Comparison of ENCODE assay signal across 8 cellular contexts in genomic region chr2:150477347-150477746, GRCh38. TPM values are rescaled to one million over a fixed set of nuclear protein-coding genes. Genes with fewer than 3 reads are reported as not detected.
A peak's percentile ranks its signal among the peaks of the same experiment; 100 is the strongest.
DNase-seq lines count a peak whose midpoint lies in the region; ATAC-seq and TF ChIP-seq lines count a peak whose summit lies in the region.

No MANE protein-coding gene starts in this region.

- peak overlapping the region in 3 of 12 donors; percentile 0 to 14 (median 2) for H3K4me3 ChIP-seq in heart left ventricle
- no peak overlapping the region for H3K4me3 ChIP-seq in epithelial cell of esophagus (ENCODE audit: low read length)
- no peak overlapping the region for H3K4me3 ChIP-seq in mucosa of stomach (ENCODE audit: low read length)
- H3K4me3 ChIP-seq in uterus, result no peak overlapping the region
- H3K4me3 ChIP-seq in neuronal stem cell (ENCODE audit: low read length in 2 of 2), result no peak overlapping the region

- H3K14ac ChIP-seq in neuronal stem cell (ENCODE audit: low read length), result no peak overlapping the region

- 24 to 48% (median 39%) methylated on average over 3 of the region's 3 CpGs for WGBS in heart left ventricle, 4 donors
- no CpG with 5 or more reads among the region's 3 CpGs for WGBS in neuronal stem cell (ENCODE audit: extremely low coverage in 2 of 2, insufficient read length in 2 of 2, insufficient replicate concordance in 1 of 2), 2 donors

- peak overlapping the region; percentile 64 for H3K9ac ChIP-seq in mucosa of stomach (ENCODE audit: low read length)
- no peak overlapping the region for H3K9ac ChIP-seq in neuronal stem cell (ENCODE audit: low read depth, low read length, poor library complexity)

- H3K27me3 ChIP-seq in heart left ventricle, result no peaks in the 10 kb centered on the region
- H3K27me3 ChIP-seq in mucosa of stomach (ENCODE audit: control insufficient read depth, insufficient read depth, low read length), result no peaks in the 10 kb centered on the region
- no peaks in the 10 kb centered on the region for H3K27me3 ChIP-seq in uterus
- H3K27me3 ChIP-seq in neuronal stem cell (ENCODE audit: control insufficient read depth in 3 of 3, insufficient read depth in 3 of 3, low read depth in 1 of 3, low read length in 3 of 3), result no peaks in the 10 kb centered on the region

- H4K91ac ChIP-seq in neuronal stem cell (ENCODE audit: low read depth, low read length, poor library complexity), result no peak overlapping the region

- H2BK120ac ChIP-seq in neuronal stem cell (ENCODE audit: low read depth, low read length), result no peak overlapping the region

- intact Hi-C loops in heart left ventricle (cut with DNase I), result loop anchor here in 1 of 10 donors (5.0 kb wide), 1 partner anchor 195 kb away; no protein-coding TSS in a partner anchor
- intact Hi-C loops in Right ventricle myocardium inferior (cut with DNase I), result no loop called here
- intact Hi-C loops in uterus (cut with DNase I; ENCODE audit: low total_unique reads), result no loop called here

- no peak overlapping the region for H2AFZ ChIP-seq in neuronal stem cell (ENCODE audit: low read length)

- no peak overlapping the region for H2BK5ac ChIP-seq in neuronal stem cell (ENCODE audit: low read length)

- peak overlapping the region in 11 of 12 donors; percentile 52 to 99 (median 79) for H3K27ac ChIP-seq in heart left ventricle
- peak overlapping the region; percentile 23 to 74 for H3K27ac ChIP-seq in uterus
- H3K27ac ChIP-seq in neuronal stem cell (replicated peaks; ENCODE audit: low read length), result no peak overlapping the region

- no peak overlapping the region for H2BK12ac ChIP-seq in neuronal stem cell (ENCODE audit: low read length)

- H3K18ac ChIP-seq in neuronal stem cell (ENCODE audit: low read length), result no peak overlapping the region

- H3K4me1 ChIP-seq in heart left ventricle, result peaks cover 15 to 100% (median 88%) of the 10 kb centered on the region in 12 donors
- H3K4me1 ChIP-seq in mucosa of stomach (ENCODE audit: control insufficient read depth, insufficient read depth, low read length), result peaks cover 75% of the 10 kb centered on the region
- H3K4me1 ChIP-seq in uterus, result peaks cover 6 to 13% of the 10 kb centered on the region in 2 donors
- H3K4me1 ChIP-seq in neuronal stem cell (ENCODE audit: control insufficient read depth in 2 of 2, insufficient read depth in 1 of 2, low read depth in 1 of 2, low read length in 2 of 2), result peaks cover 10 to 13% of the 10 kb centered on the region in 2 donors

- no peak for ATAC-seq in heart left ventricle
- ATAC-seq in Right ventricle myocardium inferior, result no peak
- ATAC-seq in GM18909 (IDR thresholded peaks at IDR 0.05; ENCODE audit: poor library complexity, unreplicated experiment), result no peak

- no peak overlapping the region for H2BK15ac ChIP-seq in neuronal stem cell (ENCODE audit: low read length)

- H3K4ac ChIP-seq in neuronal stem cell (ENCODE audit: low read length), result no peak overlapping the region

- H3K4me2 ChIP-seq in neuronal stem cell (ENCODE audit: insufficient read depth, low read length, poor library complexity, severe bottlenecking), result no peak overlapping the region

- H3K9me3 ChIP-seq in heart left ventricle, result no peaks in the 10 kb centered on the region
- no peaks in the 10 kb centered on the region for H3K9me3 ChIP-seq in mucosa of stomach (ENCODE audit: control insufficient read depth, low read length)
- H3K9me3 ChIP-seq in uterus, result no peaks in the 10 kb centered on the region
- H3K9me3 ChIP-seq in neuronal stem cell (replicated peaks in 1 of 2; ENCODE audit: control insufficient read depth in 2 of 2, insufficient read depth in 1 of 2, low read depth in 1 of 2, low read length in 2 of 2), result peaks cover 0 to 2% of the 10 kb centered on the region in 2 donors

- H2AK5ac ChIP-seq in neuronal stem cell (ENCODE audit: low read depth, low read length), result no peak overlapping the region

- H3K23ac ChIP-seq in neuronal stem cell (ENCODE audit: low read depth, low read length, poor library complexity), result no peak overlapping the region

- TF ChIP-seq POLR2A in heart left ventricle (IDR thresholded peaks at IDR 0.05) (no peak), uterus (IDR thresholded peaks at IDR 0.05) (no peak)

- no peaks in the 10 kb centered on the region for H3K79me1 ChIP-seq in neuronal stem cell (ENCODE audit: low read depth, low read length)

- no peak overlapping the region for H4K8ac ChIP-seq in neuronal stem cell (ENCODE audit: low read depth, low read length)

- DNase-seq in heart left ventricle (peak in 1 of 5 donors; percentile 27), Right ventricle myocardium inferior (ENCODE audit: missing footprints) (no peak), epithelial cell of esophagus (ENCODE audit: low read depth) (peak; percentile 60), uterus (no peak), neuronal stem cell (ENCODE audit: low spot score) (no peak), NCI-H2171 treated with DMSO at 0.1 percent for 48 hours (lab: John Stamatoyannopoulos, UW) (no peak)

- TF ChIP-seq CTCF in heart left ventricle (IDR thresholded peaks at IDR 0.05) (no peak), epithelial cell of esophagus (IDR thresholded peaks at IDR 0.05; ENCODE audit: insufficient read depth, low read depth, low read length, missing control alignments) (no peak), uterus (IDR thresholded peaks at IDR 0.05) (no peak)

- H3K36me3 ChIP-seq in heart left ventricle (peaks cover 0 to 24% (median 2%) of the 10 kb centered on the region in 9 donors), mucosa of stomach (ENCODE audit: control insufficient read depth, insufficient read depth, low read length) (no peaks in the 10 kb centered on the region), uterus (no peaks in the 10 kb centered on the region), neuronal stem cell (replicated peaks in 1 of 2; ENCODE audit: control insufficient read depth in 2 of 2, insufficient read depth in 2 of 2, low read length in 2 of 2) (peaks cover 8 to 91% of the 10 kb centered on the region in 2 donors)

RNA-seq across cellular contexts. Expression of gene RND3, which starts 10.1 kb away (rescaled TPM):
- total RNA-seq in heart left ventricle (10 to 100 TPM; 16.8 to 40.1 (median 30.2) TPM), Right ventricle myocardium inferior (22.1 TPM), uterus (10 to 100 TPM; 12.6 to 69.4 (median 41.1) TPM)
- 10 to 100 TPM; 17.1 to 30.6 TPM for polyA plus RNA-seq in heart left ventricle
- polyA plus RNA-seq in neuronal stem cell (2013, experiment 1 of 2), result 15.7 TPM
- polyA plus RNA-seq in neuronal stem cell (2013, experiment 2 of 2), result 15.5 TPM
